In genomic region chr9:96854073-96854876, GRCh38 we compare ENCODE assay signal across 8 cellular contexts. TPM values are rescaled to one million over a fixed set of nuclear protein-coding genes. Genes with fewer than 3 reads are reported as not detected.
A peak's percentile ranks its signal among the peaks of the same experiment; 100 is the strongest.
DNase-seq lines count a peak whose midpoint lies in the region; ATAC-seq and TF ChIP-seq lines count a peak whose summit lies in the region.

TSS of gene ZNF782 (minus strand) at chr9:96854514. CDS start at chr9:96851961, 2,553 bp downstream.

- H4K20me1 ChIP-seq in PC-9 (ENCODE audit: insufficient read depth), result no peaks in the 10 kb centered on the region

- no TSS peak for BruUV-seq in PC-9 (replicated peaks; lab: Mats Ljungman, UMichigan)

- peaks cover 14% of the 10 kb centered on the region for H3K36me3 Mint-ChIP-seq in activated T-cell treated with anti-CD3 and anti-CD28 coated beads, Interleukin-2, amount 50 U/mL, for 4 hours (ENCODE audit: insufficient read depth)

- H3K4me2 ChIP-seq in PC-9, result peak within 1 kb of the TSS; percentile 94

- CTCF ChIA-PET in PC-9 (lab: Charles Lee), result interaction anchor here (0.7 to 1.2 kb wide), 3 partner anchors 30 to 367 kb away, joined by 3 to 6 read pairs (median 4); no protein-coding TSS in a partner anchor

- H3K36me3 ChIP-seq in PC-9 (ENCODE audit: low read depth) (peaks cover 6% of the 10 kb centered on the region; the same call in 1 of the 2 replicates), esophagus muscularis mucosa (no peaks in the 10 kb centered on the region), muscle layer of colon (ENCODE audit: insufficient read depth, low read length) (no peaks in the 10 kb centered on the region)

- peaks cover 3% of the 10 kb centered on the region for H3K27me3 Mint-ChIP-seq in activated T-cell treated with anti-CD3 and anti-CD28 coated beads, Interleukin-2, amount 50 U/mL, for 4 hours (ENCODE audit: low read depth)

- peak; percentile 86 for ATAC-seq in GM21717 (IDR thresholded peaks at IDR 0.05; ENCODE audit: unreplicated experiment)
- peak; percentile 94 for ATAC-seq in activated T-cell treated with anti-CD3 and anti-CD28 coated beads, Interleukin-2, amount 50 U/mL, for 4 hours

- H3K4me3 ChIP-seq in PC-9 (peak within 1 kb of the TSS; percentile 94), esophagus muscularis mucosa (peak within 1 kb of the TSS; percentile 76 to 85 (median 82)), muscle layer of colon (ENCODE audit: low read depth in 1 of 2, low read length in 2 of 2) (peak within 1 kb of the TSS; percentile 88 to 90)

- peaks cover 37% of the 10 kb centered on the region for H3K4me1 ChIP-seq in PC-9 (replicated peaks; ENCODE audit: insufficient read depth)
- peaks cover 10 to 35% (median 33%) of the 10 kb centered on the region in 4 donors for H3K4me1 ChIP-seq in esophagus muscularis mucosa
- H3K4me1 ChIP-seq in muscle layer of colon (ENCODE audit: insufficient read depth, low read length), result peaks cover 21% of the 10 kb centered on the region

- POLR2A ChIA-PET in PC-9 (lab: Charles Lee; ENCODE audit: unreplicated experiment), result interaction anchor here (0.6 to 0.7 kb wide), 5 partner anchors 180 to 917 kb away, joined by 3 to 6 read pairs (median 5); no protein-coding TSS in a partner anchor

- no peaks in the 10 kb centered on the region for H3K9me2 ChIP-seq in PC-9 (ENCODE audit: insufficient read depth)

- no peaks in the 10 kb centered on the region for H3K27me3 ChIP-seq in PC-9 (ENCODE audit: insufficient read depth, low read depth)
- H3K27me3 ChIP-seq in esophagus muscularis mucosa, result no peaks in the 10 kb centered on the region
- H3K27me3 ChIP-seq in muscle layer of colon (ENCODE audit: control insufficient read depth in 1 of 2, insufficient read depth in 2 of 2, low read length in 2 of 2), result no peaks in the 10 kb centered on the region

- in situ Hi-C loops in KBM-7 (cut with MboI; ENCODE audit: low pct_unique_long_range_greater_than_20kb, low sequenced_read_pairs), result loop anchor here (25.0 kb wide), 3 partner anchors 258 to 758 kb away; no protein-coding TSS in a partner anchor

- peaks cover 20% of the 10 kb centered on the region; the same call in 1 of the 2 replicates for H3F3A ChIP-seq in PC-9 (ENCODE audit: insufficient read depth, low read depth)

- H3K27ac ChIP-seq in PC-9 (no peak within 1 kb of the TSS), esophagus muscularis mucosa (replicated peaks in 1 of 4) (peak within 1 kb of the TSS; percentile 78 to 91 (median 87)), muscle layer of colon (ENCODE audit: low read depth, low read length) (peak within 1 kb of the TSS; percentile 76)

- no peak for TF ChIP-seq EP300 in esophagus muscularis mucosa (IDR thresholded peaks at IDR 0.05)

- peak within 1 kb of the TSS; percentile 35 for H3K9ac ChIP-seq in muscle layer of colon (ENCODE audit: low read length)

- TF ChIP-seq CTCF in PC-9 (conservative IDR thresholded peaks at IDR 0.05) (no peak), esophagus muscularis mucosa (IDR thresholded peaks at IDR 0.05) (peak in 2 of 3 experiments; percentile 11 to 23)

- H3K4me3 Mint-ChIP-seq in activated T-cell treated with anti-CD3 and anti-CD28 coated beads, Interleukin-2, amount 50 U/mL, for 4 hours, result peak within 1 kb of the TSS; percentile 100

- peaks cover 11% of the 10 kb centered on the region; the same call in 1 of the 2 replicates for H3K9me3 ChIP-seq in PC-9 (ENCODE audit: insufficient read depth, low read depth)
- H3K9me3 ChIP-seq in esophagus muscularis mucosa, result no peaks in the 10 kb centered on the region
- H3K9me3 ChIP-seq in muscle layer of colon (ENCODE audit: low read length), result no peaks in the 10 kb centered on the region

- H3K79me2 ChIP-seq in PC-9 (ENCODE audit: low read depth), result peaks cover 27% of the 10 kb centered on the region; the same call in 1 of the 2 replicates

- H3K9me3 Mint-ChIP-seq in activated T-cell treated with anti-CD3 and anti-CD28 coated beads, Interleukin-2, amount 50 U/mL, for 4 hours, result no peaks in the 10 kb centered on the region

- H3K4me1 Mint-ChIP-seq in activated T-cell treated with anti-CD3 and anti-CD28 coated beads, Interleukin-2, amount 50 U/mL, for 4 hours (ENCODE audit: low read depth), result peaks cover 41% of the 10 kb centered on the region

- intact Hi-C loops in PC-9 (cut with micrococcal nuclease; ENCODE audit: unreplicated experiment) (loop anchor here (1.0 to 10.0 kb wide), 5 partner anchors 37 to 779 kb away; partner anchors contain the start of genes NCBP1, TSTD2 and ZNF510), esophagus muscularis mucosa (cut with DNase I) (loop anchor here (10.0 kb wide), 1 partner anchor 181 kb away; the partner anchor contains the start of gene CTSV)

- no peak for TF ChIP-seq POLR2A in esophagus muscularis mucosa (IDR thresholded peaks at IDR 0.05; ENCODE audit: low read depth)

- peak; percentile 96 for DNase-seq in DMS153 treated with DMSO at 0.1 percent for 48 hours (lab: John Stamatoyannopoulos, UW; ENCODE audit: unreplicated experiment)
- peak; percentile 92 for DNase-seq in KBM-7
- peak; percentile 85 to 92 for DNase-seq in PC-9
- DNase-seq in activated T-cell treated with anti-CD3 and anti-CD28 coated beads, Interleukin-2, amount 50 U/mL, for 4 hours, result peak; percentile 77
- peak; percentile 98 for DNase-seq in esophagus muscularis mucosa (ENCODE audit: extremely low spot score)
- peak; percentile 67 to 72 for DNase-seq in stimulated activated CD8-positive, alpha-beta memory T cell treated with anti-CD3 and anti-CD28 coated beads, Interleukin-7, amount 100 ng/mL, for 1 hour (ENCODE audit: low read depth in 2 of 2)

- H2AFZ ChIP-seq in PC-9, result peak within 1 kb of the TSS; percentile 85

- WGBS in esophagus muscularis mucosa, result under 1% methylated on average over 43 of the region's 66 CpGs

RNA-seq across cellular contexts. Expression of gene ZNF782, which starts in this region (rescaled TPM):
- total RNA-seq in PC-9 (2021), result 7.2 and 11.5 TPM in 2 replicates
- 1 to 10 TPM; 2.8 to 3.4 (median 3.0) TPM for total RNA-seq in activated T-cell treated with anti-CD3 and anti-CD28 coated beads, Interleukin-2, amount 50 U/mL, for 4 hours
- 10 to 100 TPM in 1 of 4 donors, 1 to 10 TPM in 3; 5.8 to 17.0 (median 7.5) TPM for total RNA-seq in esophagus muscularis mucosa
